In genomic region chr14:58639842-58640484, GRCh38 we compare ENCODE assay signal across 8 cellular contexts. TPM values are rescaled to one million over a fixed set of nuclear protein-coding genes. Genes with fewer than 3 reads are reported as not detected.
DNase-seq lines count a peak whose midpoint lies in the region; ATAC-seq, FAIRE-seq and TF ChIP-seq lines count a peak whose summit lies in the region.

No MANE protein-coding gene starts in this region.

- in situ Hi-C loops in GM23248 (cut with MboI), result loop anchor here (10.0 to 25.0 kb wide), 3 partner anchors 385 to 797 kb away; no protein-coding TSS in a partner anchor
- in situ Hi-C loops in K562 (cut with MboI), result no loop called here
- in situ Hi-C loops in gastrocnemius medialis (cut with MboI; ENCODE audit: low sequenced_read_pairs in 4 of 4), result loop anchor here in 2 of 4 donors (25.0 kb wide), 1 partner anchor 372 kb away; no protein-coding TSS in a partner anchor

- no TSS peak for BruUV-seq in K562 (replicated peaks; lab: Mats Ljungman, UMichigan)

- peaks cover 19% of the 10 kb centered on the region for H3F3A ChIP-seq in GM23248 (ENCODE audit: insufficient read depth)

- no peaks in the 10 kb centered on the region for H4K20me1 ChIP-seq in GM23248 (ENCODE audit: insufficient read depth)
- H4K20me1 ChIP-seq in K562 (replicated peaks; ENCODE audit: control insufficient read depth, insufficient read depth, low read length), result no peaks in the 10 kb centered on the region

- ATAC-seq in K562, result no peak; the same call in 2 of the 3 replicates
- ATAC-seq in gastrocnemius medialis, result peak in 1 of 2 donors; percentile 37
- no peak for ATAC-seq in GM19035 (IDR thresholded peaks at IDR 0.05; ENCODE audit: unreplicated experiment)

- no peaks in the 10 kb centered on the region for H3K9me3 ChIP-seq in GM23248 (ENCODE audit: low read depth)
- no peaks in the 10 kb centered on the region for H3K9me3 ChIP-seq in K562 (replicated peaks; ENCODE audit: control insufficient read depth, insufficient read depth, low read depth, low read length)
- no peaks in the 10 kb centered on the region for H3K9me3 ChIP-seq in iPS-18a (ENCODE audit: control insufficient read depth, low read depth, low read length)
- no peaks in the 10 kb centered on the region for H3K9me3 ChIP-seq in gastrocnemius medialis

- peaks cover 29% of the 10 kb centered on the region for H3K79me2 ChIP-seq in GM23248 (ENCODE audit: insufficient read depth)
- H3K79me2 ChIP-seq in K562 (ENCODE audit: control insufficient read depth, insufficient read depth, low read length), result no peaks in the 10 kb centered on the region

- 1% methylated on average over 5 of the region's 5 CpGs for WGBS in GM23248 (ENCODE audit: low coverage in 1 of 2, low lambda C conversion rate in 2 of 2, missing lambda C conversion rate in 2 of 2), 2 experiments
- 19% methylated on average over 5 of the region's 5 CpGs for WGBS in K562 (ENCODE audit: insufficient coverage, low coverage, missing lambda C conversion rate)

- peak overlapping the region; percentile 81 for H2AFZ ChIP-seq in GM23248
- H2AFZ ChIP-seq in K562 (ENCODE audit: low read depth, low read length), result no peak overlapping the region

- peak; percentile 33 to 62 for TF ChIP-seq RAD21 in K562 (CRISPR knock-in tag; conservative IDR thresholded peaks at IDR 0.05 in 1 of 2, IDR thresholded peaks at IDR 0.05 in 1 of 2)

- FAIRE-seq in K562 (lab: Jason Lieb, UNC), result no peak

- TF ChIP-seq EP300 in K562 (IDR thresholded peaks at IDR 0.05; ENCODE audit: low read length), result no peak

- H3K9me1 ChIP-seq in K562 (ENCODE audit: control insufficient read depth, insufficient read depth, low read length), result no peaks in the 10 kb centered on the region

- intact Hi-C loops in K562 (cut with micrococcal nuclease), result loop anchor here (1.0 to 10.0 kb wide), 4 partner anchors 138 to 482 kb away; no protein-coding TSS in a partner anchor
- intact Hi-C loops in gastrocnemius medialis (cut with DNase I; ENCODE audit: low total_unique reads), result loop anchor here (2.0 to 10.0 kb wide), 3 partner anchors 182 to 415 kb away; no protein-coding TSS in a partner anchor

- H3K4me3 ChIP-seq in GM23248, result peak overlapping the region; percentile 93
- H3K4me3 ChIP-seq in K562, result no peak overlapping the region
- peak overlapping the region; percentile 64 for H3K4me3 ChIP-seq in iPS-18a (ENCODE audit: low read length)
- H3K4me3 ChIP-seq in gastrocnemius medialis, result peak overlapping the region in 1 of 4 donors; percentile 14

- no peaks in the 10 kb centered on the region for H3K27me3 ChIP-seq in GM23248 (replicated peaks; ENCODE audit: insufficient read depth)
- H3K27me3 ChIP-seq in K562 (ENCODE audit: control insufficient read depth in 2 of 2, insufficient read depth in 2 of 2, low read length in 2 of 2), result peaks cover 12 to 19% of the 10 kb centered on the region in 2 experiments; a peak in 4 of 5 replicates
- H3K27me3 ChIP-seq in iPS-18a (ENCODE audit: control insufficient read depth, insufficient read depth, low read length), result peaks cover 36% of the 10 kb centered on the region
- no peaks in the 10 kb centered on the region for H3K27me3 ChIP-seq in gastrocnemius medialis

- H3K9ac ChIP-seq in GM23248 (peak overlapping the region; percentile 85), K562 (ENCODE audit: insufficient read depth in 1 of 2, low read depth in 2 of 2, low read length in 2 of 2) (no peak overlapping the region), iPS-18a (ENCODE audit: low read length) (no peak overlapping the region)

- peak; percentile 30 to 51 (median 39); a peak in 3 of 6 replicates for TF ChIP-seq CTCF in K562 (IDR thresholded peaks at IDR 0.05 in 2 of 3, conservative IDR thresholded peaks at IDR 0.05 in 1 of 3; ENCODE audit: insufficient read depth in 2 of 3, low read depth in 1 of 3, low read length in 3 of 3)
- peak in 4 of 5 experiments; percentile 14 to 54 (median 34) for TF ChIP-seq CTCF in gastrocnemius medialis (IDR thresholded peaks at IDR 0.05 in 4 of 5, conservative IDR thresholded peaks at IDR 0.05 in 1 of 5)

- H3K36me3 ChIP-seq in GM23248 (ENCODE audit: low read depth) (peaks cover 30% of the 10 kb centered on the region), K562 (ENCODE audit: control insufficient read depth, insufficient read depth, low read length) (no peaks in the 10 kb centered on the region), iPS-18a (ENCODE audit: control insufficient read depth, low read depth, low read length) (peaks cover 8% of the 10 kb centered on the region), gastrocnemius medialis (peaks cover 0 to 4% of the 10 kb centered on the region in 2 donors)

- DNase-seq in C1 segment of cervical spinal cord (lab: John Stamatoyannopoulos, UW) (peak in 11 of 14 donors; percentile 8 to 90 (median 23)), GM23248 (peak; percentile 89), NCI-H2227 (lab: John Stamatoyannopoulos, UW; ENCODE audit: unreplicated experiment) (peak; percentile 71), K562 (ENCODE audit: extremely low read depth in 1 of 4, low spot score in 3 of 4) (peak in 2 of 4 experiments; percentile 13 to 17), gastrocnemius medialis (no peak)
- DNase-seq in stimulated activated CD4-positive, alpha-beta T cell treated with anti-CD3 and anti-CD28 coated beads, Interleukin-2, amount 100 ng/mL, for 48 hours, result no peak

- POLR2A ChIA-PET in K562 (lab: Yijun Ruan, JAX), result no interaction called here

- CTCF ChIA-PET in K562 (lab: Yijun Ruan, JAX; ENCODE audit: low intra/inter-chr PET ratio), result interaction anchor here (0.6 kb wide), 1 partner anchor 233 kb away, joined by 3 read pairs; no protein-coding TSS in a partner anchor

- peaks cover 22% of the 10 kb centered on the region for H3K4me1 ChIP-seq in GM23248 (ENCODE audit: insufficient read depth)
- H3K4me1 ChIP-seq in K562 (replicated peaks in 1 of 2; ENCODE audit: control insufficient read depth in 2 of 2, insufficient read depth in 2 of 2, low read length in 2 of 2), result peaks cover 0 to 15% of the 10 kb centered on the region in 2 experiments; a peak in 2 of 5 replicates
- peaks cover 35% of the 10 kb centered on the region for H3K4me1 ChIP-seq in iPS-18a (ENCODE audit: control insufficient read depth, low read depth, low read length)
- H3K4me1 ChIP-seq in gastrocnemius medialis, result peaks cover 17 to 18% of the 10 kb centered on the region in 2 donors

- H3K4me2 ChIP-seq in GM23248 (ENCODE audit: unreplicated experiment), result peak overlapping the region; percentile 85
- H3K4me2 ChIP-seq in K562 (ENCODE audit: insufficient read depth, low read length), result no peak overlapping the region

- H3K9me2 ChIP-seq in GM23248 (ENCODE audit: insufficient read depth), result no peaks in the 10 kb centered on the region

- TF ChIP-seq POLR2A in K562 (conservative IDR thresholded peaks at IDR 0.05), result no peak
- TF ChIP-seq POLR2A in gastrocnemius medialis (IDR thresholded peaks at IDR 0.05), result no peak

- H3K27ac ChIP-seq in GM23248 (peak overlapping the region; percentile 88), K562 (ENCODE audit: extremely low read depth, low read depth, low read length) (no peak overlapping the region), iPS-18a (ENCODE audit: low read length) (no peak overlapping the region), gastrocnemius medialis (no peak overlapping the region)

TF ChIP-seq in K562, 482 proteins besides CTCF, POLR2A, EP300 and RAD21 (continues in another document):
- TF ChIP-seq ATF7 (IDR thresholded peaks at IDR 0.05), result no peak

RNA-seq across cellular contexts. Expression of gene DACT1, which starts 2.2 kb away (rescaled TPM):
- total RNA-seq in GM23248 (2014; rRNA removed; shearing (Covaris generic)), result 21.2 and 26.9 TPM in 2 replicates
- polyA plus RNA-seq in GM23248 (2016; fragmentation: Nextera tagmentation; extraction: Ambion mirVana), result 6.5 and 6.8 TPM in 2 replicates
- total RNA-seq in K562 (2011; cell fraction: chromatin; rRNA removed; ENCODE audit: low replicate concordance), result 0.14 and 0.33 TPM in 2 replicates
- total RNA-seq in K562 (2011; cell fraction: nucleolus; rRNA removed), result 0.13 and 0.17 TPM in 2 replicates
- 0.22 and 0.23 TPM in 2 replicates for total RNA-seq in K562 (2011; cell fraction: nucleoplasm; rRNA removed)
- total RNA-seq in K562 (2014; rRNA removed), result 0.08 and 0.18 TPM in 2 replicates
- total RNA-seq in K562 (2014; rRNA removed; fragmentation: Illumina TruSeq; extraction: Trizol), result 0.11 and 0.19 TPM in 2 replicates
- 0.08 and 0.14 TPM in 2 replicates for total RNA-seq in K562 (2015; rRNA removed; fragmentation: Illumina TruSeq; extraction: Trizol)
- total RNA-seq in K562 (2021), result 0.13 TPM in 2 replicates
- polyA plus RNA-seq in K562 (2011; rRNA removed), result 0.07 and 0.14 TPM in 2 replicates
- 0.06 and 0.13 TPM in 2 replicates for polyA plus RNA-seq in K562 (2011; cell fraction: cytosol; rRNA removed)
- 0.09 and 0.35 TPM in 2 replicates for polyA plus RNA-seq in K562 (2011; cell fraction: nucleus; rRNA removed)
- 0.21 and 0.35 TPM in 2 replicates for polyA plus RNA-seq in K562 (2012)
- 0.25 and 0.30 TPM in 2 replicates for polyA plus RNA-seq in K562 (2014; fragmentation: Illumina TruSeq; extraction: Trizol)
- under 1 TPM; 0.07 to 0.13 TPM for polyA plus RNA-seq in K562 (2014; fragmentation: Nextera tagmentation; extraction: Ambion mirVana)
- 0.20 and 0.29 TPM in 2 replicates for polyA plus RNA-seq in K562 (2014; rRNA removed)
- polyA minus RNA-seq in K562 (2011; rRNA and poly(A)+ RNA removed), result 0.09 TPM in 1 of 2 replicates, not detected in the other
- not detected in 2 replicates for polyA minus RNA-seq in K562 (2011; cell fraction: cytosol; rRNA and poly(A)+ RNA removed)
- 0.11 TPM in 1 of 2 replicates, not detected in the other for polyA minus RNA-seq in K562 (2011; cell fraction: nucleus; rRNA and poly(A)+ RNA removed)
- total RNA-seq in gastrocnemius medialis, result 1 to 10 TPM in 3 of 4 donors, under 1 TPM in 1; 0.97 to 3.0 (median 1.8) TPM

Comparison
In these comparisons a context has a peak if more than half of its experiments do, and no peak if none do; other contexts are left out.
1. DNase-seq: peak in C1 segment of cervical spinal cord (11 of 14), GM23248 (single experiment) and NCI-H2227 (single experiment); none in gastrocnemius medialis (0 of 2) and stimulated activated CD4-positive, alpha-beta T cell treated with anti-CD3 and anti-CD28 coated beads, Interleukin-2, amount 100 ng/mL, for 48 hours (0 of 2).